In genomic region chr10:42638053-42638820, GRCh38 we compare ENCODE assay signal across 8 cellular contexts. TPM values are rescaled to one million over a fixed set of nuclear protein-coding genes. Genes with fewer than 3 reads are reported as not detected.
DNase-seq lines count a peak whose midpoint lies in the region; ATAC-seq and TF ChIP-seq lines count a peak whose summit lies in the region.

TSS of gene ZNF33B (minus strand) at chr10:42638570. CDS start at chr10:42636928, 1,642 bp downstream.

- CTCF ChIA-PET in Calu3 (lab: Charles Lee), result no interaction called here
- CTCF ChIA-PET in activated CD8-positive, alpha-beta memory T cell treated with anti-CD3 and anti-CD28 coated beads, Interleukin-2, amount 10 ng/mL, durations not matched to agents 7 days and 5 days (lab: Charles Lee), result no interaction called here

- peaks cover 14% of the 10 kb centered on the region for H3K36me3 ChIP-seq in HUES48 (ENCODE audit: control insufficient read depth, insufficient read depth, low read length)
- peaks cover 13% of the 10 kb centered on the region for H3K36me3 ChIP-seq in NT2/D1 (ENCODE audit: insufficient read depth, insufficient read length, low read length)
- no peaks in the 10 kb centered on the region for H3K36me3 ChIP-seq in endocrine pancreas (ENCODE audit: control insufficient read depth, insufficient read depth, low read length)

- H3K9me3 ChIP-seq in HUES48 (ENCODE audit: control insufficient read depth, insufficient read depth, low read length) (no peaks in the 10 kb centered on the region), NT2/D1 (ENCODE audit: insufficient read depth, low read length) (no peaks in the 10 kb centered on the region), endocrine pancreas (ENCODE audit: control insufficient read depth, low read length) (no peaks in the 10 kb centered on the region)

- no peak for TF ChIP-seq CTCF in Calu3 (IDR thresholded peaks at IDR 0.05; ENCODE audit: unreplicated experiment)

- BruUV-seq in Calu3 (replicated peaks; lab: Mats Ljungman, UMichigan), result TSS peak; percentile 81

- DNase-seq in Calu3 (peak; percentile 96), NT2/D1 (ENCODE audit: low read depth, low spot score) (peak; percentile 82), mesenteric fat pad (ENCODE audit: low spot score) (peak; percentile 97)
- DNase-seq in activated CD8-positive, alpha-beta memory T cell treated with anti-CD3 and anti-CD28 coated beads, Interleukin-2, amount 10 ng/mL, durations not matched to agents 7 days and 5 days, result peak; percentile 98
- DNase-seq in stimulated activated CD8-positive, alpha-beta memory T cell treated with anti-CD3 and anti-CD28 coated beads, Interleukin-15, amount 100 ng/mL, for 1 hour (ENCODE audit: low read depth), result peak; percentile 83

- ATAC-seq in GM21423 (IDR thresholded peaks at IDR 0.05; ENCODE audit: unreplicated experiment), result peak; percentile 91
- peak; percentile 97 for ATAC-seq in activated CD8-positive, alpha-beta memory T cell treated with anti-CD3 and anti-CD28 coated beads, Interleukin-2, amount 10 ng/mL, durations not matched to agents 7 days and 5 days

- peak within 1 kb of the TSS; percentile 99 for H3K27ac ChIP-seq in HUES48 (ENCODE audit: low read depth, low read length)

- no peaks in the 10 kb centered on the region for H3K27me3 Mint-ChIP-seq in Calu3 (ENCODE audit: unreplicated experiment)
- no peaks in the 10 kb centered on the region for H3K27me3 Mint-ChIP-seq in activated CD8-positive, alpha-beta memory T cell treated with anti-CD3 and anti-CD28 coated beads, Interleukin-2, amount 10 ng/mL, durations not matched to agents 7 days and 5 days

- no peaks in the 10 kb centered on the region for H3K4me1 ChIP-seq in HUES48 (ENCODE audit: control insufficient read depth, insufficient read depth, low read length)
- H3K4me1 ChIP-seq in NT2/D1 (ENCODE audit: insufficient read depth, insufficient read length), result no peaks in the 10 kb centered on the region
- peaks cover 4% of the 10 kb centered on the region for H3K4me1 ChIP-seq in endocrine pancreas (ENCODE audit: control insufficient read depth, insufficient read depth, low read length)

- intact Hi-C loops in Calu3 (cut with micrococcal nuclease; ENCODE audit: unreplicated experiment), result loop anchor here (2.0 to 5.0 kb wide), 3 partner anchors 85 to 145 kb away; partner anchors contain the start of gene BMS1

- peak within 1 kb of the TSS; percentile 95 for H3K9ac ChIP-seq in HUES48 (ENCODE audit: low read depth, low read length)
- peak within 1 kb of the TSS; percentile 90 for H3K9ac ChIP-seq in NT2/D1 (ENCODE audit: insufficient read length, low read depth)
- H3K9ac ChIP-seq in endocrine pancreas (ENCODE audit: control insufficient read depth, insufficient read depth, low read length), result peak within 1 kb of the TSS; percentile 92

- H3K4me3 Mint-ChIP-seq in Calu3 (ENCODE audit: low read depth, unreplicated experiment), result peak within 1 kb of the TSS; percentile 83
- peak within 1 kb of the TSS; percentile 98 for H3K4me3 Mint-ChIP-seq in activated CD8-positive, alpha-beta memory T cell treated with anti-CD3 and anti-CD28 coated beads, Interleukin-2, amount 10 ng/mL, durations not matched to agents 7 days and 5 days

- H3K27me3 ChIP-seq in HUES48 (ENCODE audit: control insufficient read depth, insufficient read depth, low read length) (no peaks in the 10 kb centered on the region), NT2/D1 (ENCODE audit: insufficient read depth, insufficient read length) (no peaks in the 10 kb centered on the region), endocrine pancreas (ENCODE audit: control insufficient read depth, insufficient read depth, low read length) (no peaks in the 10 kb centered on the region)

- H3K4me3 ChIP-seq in HUES48 (ENCODE audit: low read depth, low read length) (peak within 1 kb of the TSS; percentile 89), NT2/D1 (ENCODE audit: insufficient read length, low read depth) (peak within 1 kb of the TSS; percentile 84), endocrine pancreas (ENCODE audit: control insufficient read depth, insufficient read depth, low read length) (peak within 1 kb of the TSS; percentile 94)

- peaks cover 61% of the 10 kb centered on the region for H3K36me3 Mint-ChIP-seq in Calu3 (ENCODE audit: insufficient read depth, unreplicated experiment)
- H3K36me3 Mint-ChIP-seq in activated CD8-positive, alpha-beta memory T cell treated with anti-CD3 and anti-CD28 coated beads, Interleukin-2, amount 10 ng/mL, durations not matched to agents 7 days and 5 days, result peaks cover 23% of the 10 kb centered on the region

- peaks cover 12% of the 10 kb centered on the region for H3K4me1 Mint-ChIP-seq in Calu3 (ENCODE audit: low read depth, unreplicated experiment)
- peaks cover 30% of the 10 kb centered on the region for H3K4me1 Mint-ChIP-seq in activated CD8-positive, alpha-beta memory T cell treated with anti-CD3 and anti-CD28 coated beads, Interleukin-2, amount 10 ng/mL, durations not matched to agents 7 days and 5 days

- H3K27ac Mint-ChIP-seq in Calu3 (ENCODE audit: unreplicated experiment), result peak within 1 kb of the TSS; percentile 86
- H3K27ac Mint-ChIP-seq in activated CD8-positive, alpha-beta memory T cell treated with anti-CD3 and anti-CD28 coated beads, Interleukin-2, amount 10 ng/mL, durations not matched to agents 7 days and 5 days, result peak within 1 kb of the TSS; percentile 88

- H3K9me3 Mint-ChIP-seq in Calu3 (ENCODE audit: low read depth, unreplicated experiment), result no peaks in the 10 kb centered on the region
- no peaks in the 10 kb centered on the region for H3K9me3 Mint-ChIP-seq in activated CD8-positive, alpha-beta memory T cell treated with anti-CD3 and anti-CD28 coated beads, Interleukin-2, amount 10 ng/mL, durations not matched to agents 7 days and 5 days (ENCODE audit: low read depth)

RNA-seq across cellular contexts. Expression of gene ZNF33B, which starts in this region (rescaled TPM):
- 16.9 and 27.2 TPM in 2 replicates for total RNA-seq in Calu3 (2022)
- 10 to 100 TPM; 15.6 to 16.5 TPM for total RNA-seq in activated CD8-positive, alpha-beta memory T cell treated with anti-CD3 and anti-CD28 coated beads, Interleukin-2, amount 10 ng/mL, durations not matched to agents 7 days and 5 days
- total RNA-seq in mesenteric fat pad, result 8.5 TPM

Comparison
In these comparisons a context has a peak if more than half of its experiments do, and no peak if none do; other contexts are left out.
1. Peak in every context shown above with its lines: DNase-seq, ATAC-seq, H3K4me3 ChIP-seq and H3K27ac ChIP-seq.